In the genomic region with DNA sequence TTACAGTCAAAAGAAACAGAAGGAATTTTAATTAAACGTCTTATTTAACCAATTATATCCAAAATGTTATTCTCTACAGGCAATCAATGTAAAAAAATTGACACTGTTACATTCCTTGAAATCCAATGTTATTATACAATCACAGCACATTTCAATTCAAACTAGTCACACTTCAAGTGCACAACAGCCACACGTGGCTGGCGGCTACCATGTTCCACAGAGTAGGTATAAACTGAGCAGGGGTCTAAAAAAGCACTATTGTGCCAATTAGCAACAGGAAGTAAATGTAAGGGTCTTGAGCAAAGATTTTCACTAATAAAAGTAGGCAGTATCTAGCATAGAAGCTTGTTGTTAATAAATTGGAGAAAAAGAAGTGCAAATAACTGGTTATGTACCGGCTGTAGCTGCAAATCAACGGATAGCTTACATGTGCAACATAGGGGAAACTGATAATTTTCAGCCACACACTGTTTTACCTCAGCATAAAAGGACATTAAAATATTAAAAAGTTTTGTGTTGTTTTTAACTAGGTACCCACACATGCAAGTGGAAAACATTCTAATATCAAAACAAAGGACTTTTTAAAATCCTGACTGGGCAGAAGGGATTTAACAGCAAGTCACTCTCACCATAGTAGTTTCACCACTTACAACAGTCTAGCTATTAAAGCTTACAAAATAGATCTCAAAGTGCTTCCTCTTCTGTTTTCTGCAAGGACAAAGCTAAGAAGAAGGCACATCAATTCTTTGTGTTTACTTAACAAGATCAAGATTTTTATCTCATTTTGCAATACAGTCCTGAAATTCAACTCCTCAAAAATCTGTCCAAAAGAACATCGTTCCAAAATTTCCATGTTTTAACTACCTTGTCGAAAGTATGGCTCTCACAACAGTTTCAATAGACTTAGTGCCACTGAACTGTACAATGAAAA, we compare ENCODE assay signal across 1 cellular context.
TF ChIP-seq lines count a peak whose summit lies in the region.

No MANE protein-coding gene starts in this region.

TF ChIP-seq in HCT116, 20 proteins besides CTCF, POLR2A, EP300 and RAD21 (continued from another document):
- TF ChIP-seq, protein P1, sequence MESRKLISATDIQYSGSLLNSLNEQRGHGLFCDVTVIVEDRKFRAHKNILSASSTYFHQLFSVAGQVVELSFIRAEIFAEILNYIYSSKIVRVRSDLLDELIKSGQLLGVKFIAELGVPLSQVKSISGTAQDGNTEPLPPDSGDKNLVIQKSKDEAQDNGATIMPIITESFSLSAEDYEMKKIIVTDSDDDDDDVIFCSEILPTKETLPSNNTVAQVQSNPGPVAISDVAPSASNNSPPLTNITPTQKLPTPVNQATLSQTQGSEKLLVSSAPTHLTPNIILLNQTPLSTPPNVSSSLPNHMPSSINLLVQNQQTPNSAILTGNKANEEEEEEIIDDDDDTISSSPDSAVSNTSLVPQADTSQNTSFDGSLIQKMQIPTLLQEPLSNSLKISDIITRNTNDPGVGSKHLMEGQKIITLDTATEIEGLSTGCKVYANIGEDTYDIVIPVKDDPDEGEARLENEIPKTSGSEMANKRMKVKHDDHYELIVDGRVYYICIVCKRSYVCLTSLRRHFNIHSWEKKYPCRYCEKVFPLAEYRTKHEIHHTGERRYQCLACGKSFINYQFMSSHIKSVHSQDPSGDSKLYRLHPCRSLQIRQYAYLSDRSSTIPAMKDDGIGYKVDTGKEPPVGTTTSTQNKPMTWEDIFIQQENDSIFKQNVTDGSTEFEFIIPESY (IDR thresholded peaks at IDR 0.05; ENCODE audit: extremely low read depth, insufficient replicate concordance, low read length): no peak
- TF ChIP-seq CEBPB (IDR thresholded peaks at IDR 0.05; ENCODE audit: low read depth) (no peak), JUND (IDR thresholded peaks at IDR 0.05) (no peak), REST (IDR thresholded peaks at IDR 0.05; ENCODE audit: low read depth) (no peak), POLR2AphosphoS5 (IDR thresholded peaks at IDR 0.05; ENCODE audit: low read depth, low read length) (no peak), CBX3 (IDR thresholded peaks at IDR 0.05; ENCODE audit: low read depth) (no peak), SRF (IDR thresholded peaks at IDR 0.05; ENCODE audit: low read depth) (no peak), EZH2 (IDR thresholded peaks at IDR 0.05) (no peak), EZH2phosphoT487 (IDR thresholded peaks at IDR 0.05; ENCODE audit: borderline replicate concordance) (no peak), YY1 (IDR thresholded peaks at IDR 0.05; ENCODE audit: extremely low read depth, insufficient replicate concordance, low read depth, low read length) (no peak)
- TF ChIP-seq, protein P2, sequence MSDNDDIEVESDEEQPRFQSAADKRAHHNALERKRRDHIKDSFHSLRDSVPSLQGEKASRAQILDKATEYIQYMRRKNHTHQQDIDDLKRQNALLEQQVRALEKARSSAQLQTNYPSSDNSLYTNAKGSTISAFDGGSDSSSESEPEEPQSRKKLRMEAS (IDR thresholded peaks at IDR 0.05): no peak
